Comparison of ENCODE assay signal across 8 cellular contexts in genomic region chr22:25398591-25399062, GRCh38.
DNase-seq lines count a peak whose midpoint lies in the region; ATAC-seq, FAIRE-seq and TF ChIP-seq lines count a peak whose summit lies in the region.
"Not testable (repeated sequence)": the region's sequence is repeated elsewhere in the genome, so short reads cannot be mapped to it uniquely, and the experiment has no call there.

No MANE protein-coding gene starts in this region.

- H3K4me3 Mint-ChIP-seq in activated CD4-positive, alpha-beta memory T cell treated with anti-CD3 and anti-CD28 coated beads, Interleukin-2, amount 10 ng/mL, durations not matched to agents 7 days and 5 days: not testable (repeated sequence)

- not testable (repeated sequence) for H3K36me3 ChIP-seq in OCI-LY3 (replicated peaks; ENCODE audit: low read depth, low read length); GM12878 (ENCODE audit: control insufficient read depth in 2 of 2, insufficient read depth in 2 of 2, low read length in 1 of 2)

- not testable (repeated sequence) for TF ChIP-seq POLR2A in GM12878 (IDR thresholded peaks at IDR 0.05; ENCODE audit: low read depth, low read length)

- not testable (repeated sequence) for H3K9me3 ChIP-seq in OCI-LY3 (ENCODE audit: insufficient read depth, low read length); GM12878 (replicated peaks; ENCODE audit: control insufficient read depth, insufficient read depth, low read length)

- not testable (repeated sequence) for H2AFZ ChIP-seq in OCI-LY3 (ENCODE audit: low read depth, low read length); GM12878 (ENCODE audit: control insufficient read depth, low read depth, low read length)

- RAD21 ChIA-PET in GM12878 (lab: Charles Lee; ENCODE audit: unreplicated experiment): not testable (repeated sequence)

- H3K27me3 ChIP-seq in OCI-LY3 (ENCODE audit: low read depth, low read length); GM12878 (replicated peaks in 1 of 2; ENCODE audit: control insufficient read depth in 2 of 2, insufficient read depth in 2 of 2, low read length in 1 of 2): not testable (repeated sequence)

- SMC1A ChIA-PET in GM12878 (lab: Charles Lee; ENCODE audit: uncharacterized antibody, unreplicated experiment): not testable (repeated sequence)

- H3K27ac ChIP-seq in OCI-LY3 (ENCODE audit: low read length): not testable (repeated sequence)
- 0 out of 2 replicates have a peak overlapping the region, but pooled peaks have one; percentile 3 for H3K27ac ChIP-seq in GM12878 (ENCODE audit: control insufficient read depth, insufficient read depth)

- peak; percentile 69 for DNase-seq in Caki2 (ENCODE audit: low read depth)
- peak; percentile 55 for DNase-seq in HT1080 (ENCODE audit: low read depth)
- DNase-seq in activated CD4-positive, alpha-beta memory T cell treated with anti-CD3 and anti-CD28 coated beads, Interleukin-2, amount 10 ng/mL, durations not matched to agents 7 days and 5 days: peak; percentile 38
- peak; percentile 79 for DNase-seq in GM12878 (ENCODE audit: low read depth, low spot score)
- peak; percentile 64 for DNase-seq in stimulated activated CD4-positive, alpha-beta T cell treated with anti-CD3 and anti-CD28 coated beads, Interleukin-15, amount 100 ng/mL, for 24 hours

- peaks cover 98% of the 10 kb centered on the region for H3K79me2 ChIP-seq in OCI-LY3 (ENCODE audit: low read length)
- H3K79me2 ChIP-seq in GM12878 (ENCODE audit: control insufficient read depth, insufficient read depth, low read length): peaks cover 69% of the 10 kb centered on the region

- BruUV-seq in GM12878 (replicated peaks; lab: Mats Ljungman, UMichigan): not testable (repeated sequence)

- in situ Hi-C loops in Caki2 (cut with HindIII; ENCODE audit: low pct_unique_long_range_greater_than_20kb, low sequenced_read_pairs); GM12878 (cut with MboI): not testable (repeated sequence)

- ATAC-seq in GM18868 (IDR thresholded peaks at IDR 0.05; ENCODE audit: unreplicated experiment) (peak; percentile 80), HG02678 (IDR thresholded peaks at IDR 0.05; ENCODE audit: unreplicated experiment) (peak; percentile 63), GM12878 (peak; percentile 80)

- H3K9me3 Mint-ChIP-seq in activated CD4-positive, alpha-beta memory T cell treated with anti-CD3 and anti-CD28 coated beads, Interleukin-2, amount 10 ng/mL, durations not matched to agents 7 days and 5 days: not testable (repeated sequence)

- peaks cover 41% of the 10 kb centered on the region for H3K4me1 Mint-ChIP-seq in activated CD4-positive, alpha-beta memory T cell treated with anti-CD3 and anti-CD28 coated beads, Interleukin-2, amount 10 ng/mL, durations not matched to agents 7 days and 5 days

- intact Hi-C loops in GM12878 (cut with micrococcal nuclease; ENCODE audit: unreplicated experiment): loop anchor here (2.0 kb wide), 1 partner anchor 36 kb away; no protein-coding TSS in a partner anchor

- H3K36me3 Mint-ChIP-seq in activated CD4-positive, alpha-beta memory T cell treated with anti-CD3 and anti-CD28 coated beads, Interleukin-2, amount 10 ng/mL, durations not matched to agents 7 days and 5 days (ENCODE audit: low read depth): not testable (repeated sequence)

- not testable (repeated sequence) for H3K9ac ChIP-seq in OCI-LY3 (ENCODE audit: low read length); GM12878 (ENCODE audit: control insufficient read depth, insufficient read depth, low read length)

- CTCF ChIA-PET in activated CD4-positive, alpha-beta memory T cell treated with anti-CD3 and anti-CD28 coated beads, Interleukin-2, amount 10 ng/mL, durations not matched to agents 7 days and 5 days (lab: Charles Lee): not testable (repeated sequence)
- CTCF ChIA-PET in GM12878 (lab: Yijun Ruan, JAX): interaction anchor here (1.5 to 1.7 kb wide), 2 partner anchors 36 to 49 kb away, joined by 4 to 8 read pairs; no protein-coding TSS in a partner anchor

- TF ChIP-seq EP300 in GM12878 (IDR thresholded peaks at IDR 0.05; ENCODE audit: borderline replicate concordance in 1 of 2, control insufficient read depth in 1 of 2, low read depth in 2 of 2, low read length in 2 of 2): peak in 1 of 2 experiments; percentile 21; a peak in 1 of 4 replicates

- not testable (repeated sequence) for H3K27ac Mint-ChIP-seq in activated CD4-positive, alpha-beta memory T cell treated with anti-CD3 and anti-CD28 coated beads, Interleukin-2, amount 10 ng/mL, durations not matched to agents 7 days and 5 days

- 0% methylated on average over 6 of the region's 6 CpGs for WGBS in GM12878 (ENCODE audit: insufficient coverage, insufficient replicate concordance, low lambda C conversion rate, missing lambda C conversion rate)

- not testable (repeated sequence) for H3K27me3 Mint-ChIP-seq in activated CD4-positive, alpha-beta memory T cell treated with anti-CD3 and anti-CD28 coated beads, Interleukin-2, amount 10 ng/mL, durations not matched to agents 7 days and 5 days

- peaks cover 41% of the 10 kb centered on the region for H3K4me1 ChIP-seq in OCI-LY3 (ENCODE audit: low read length)
- peaks cover 49% of the 10 kb centered on the region for H3K4me1 ChIP-seq in GM12878 (ENCODE audit: control insufficient read depth, insufficient read depth, low read length)

- 0 out of 2 replicates have a peak, but pooled peaks have one; percentile 26 for TF ChIP-seq RAD21 in GM12878 (IDR thresholded peaks at IDR 0.05; ENCODE audit: insufficient read depth, low read depth, low read length)

- peak; percentile 31 for FAIRE-seq in GM12878 (lab: Jason Lieb, UNC)

- H3K4me2 ChIP-seq in OCI-LY3 (ENCODE audit: low read length) (peak overlapping the region; percentile 37), GM12878 (ENCODE audit: control insufficient read depth, insufficient read depth) (peak overlapping the region; percentile 36)

- not testable (repeated sequence) for TF ChIP-seq CTCF in OCI-LY3 (IDR thresholded peaks at IDR 0.05; ENCODE audit: low read depth, low read length)
- peak in 1 of 3 experiments; percentile 11; a peak in 1 of 6 replicates for TF ChIP-seq CTCF in GM12878 (IDR thresholded peaks at IDR 0.05 in 2 of 3, conservative IDR thresholded peaks at IDR 0.05 in 1 of 3; ENCODE audit: control insufficient read depth in 2 of 3, extremely low read depth in 1 of 3, insufficient read depth in 1 of 3, low read depth in 3 of 3, low read length in 3 of 3)

- H3K4me3 ChIP-seq in OCI-LY3 (ENCODE audit: low read length) (peak overlapping the region; percentile 4; the same call in 1 of the 2 replicates), GM12878 (peak overlapping the region; percentile 40)

- H4K20me1 ChIP-seq in OCI-LY3 (ENCODE audit: insufficient read depth, low read length): peaks cover 89% of the 10 kb centered on the region
- not testable (repeated sequence) for H4K20me1 ChIP-seq in GM12878 (ENCODE audit: control insufficient read depth, insufficient read depth)

- POLR2A ChIA-PET in activated CD4-positive, alpha-beta memory T cell treated with anti-CD3 and anti-CD28 coated beads, Interleukin-2, amount 10 ng/mL, durations not matched to agents 7 days and 5 days (lab: Charles Lee); GM12878 (lab: Charles Lee): not testable (repeated sequence)

TF ChIP-seq in GM12878, 131 proteins besides CTCF, POLR2A, EP300 and RAD21 (continues in another document):
- TF ChIP-seq JUND (IDR thresholded peaks at IDR 0.05; ENCODE audit: low read depth, low read length) (peak; percentile 24; the same call in 1 of the 2 replicates), ZNF217 (IDR thresholded peaks at IDR 0.05) (peak; percentile 99), BCL3 (IDR thresholded peaks at IDR 0.05; ENCODE audit: borderline replicate concordance, insufficient read depth, low read depth, low read length, poor library complexity, severe bottlenecking) (peak; percentile 38), GATAD2B (conservative IDR thresholded peaks at IDR 0.05; ENCODE audit: low read depth) (0 out of 2 replicates have a peak, but pooled peaks have one; percentile 53), DPF2 (IDR thresholded peaks at IDR 0.05) (peak; percentile 91; the same call in 1 of the 2 replicates), ATF7 (IDR thresholded peaks at IDR 0.05; ENCODE audit: low read depth) (peak; percentile 81), YY1 (IDR thresholded peaks at IDR 0.05; ENCODE audit: low read depth, low read length) (peak; percentile 66; the same call in 1 of the 2 replicates), NR2F1 (conservative IDR thresholded peaks at IDR 0.05) (peak; percentile 89), JUNB (IDR thresholded peaks at IDR 0.05) (peak; percentile 93), PAX5 (IDR thresholded peaks at IDR 0.05; ENCODE audit: borderline replicate concordance, low read depth, low read length) (peak; percentile 77; the same call in 1 of the 2 replicates), ZSCAN29 (IDR thresholded peaks at IDR 0.05) (0 out of 2 replicates have a peak, but pooled peaks have one; percentile 24), MYB (IDR thresholded peaks at IDR 0.05; ENCODE audit: borderline replicate concordance, low read depth, low read length) (0 out of 2 replicates have a peak, but pooled peaks have one; percentile 21), BACH1 (IDR thresholded peaks at IDR 0.05; ENCODE audit: borderline replicate concordance) (peak; percentile 36; the same call in 1 of the 2 replicates)
- TF ChIP-seq, protein P1, sequence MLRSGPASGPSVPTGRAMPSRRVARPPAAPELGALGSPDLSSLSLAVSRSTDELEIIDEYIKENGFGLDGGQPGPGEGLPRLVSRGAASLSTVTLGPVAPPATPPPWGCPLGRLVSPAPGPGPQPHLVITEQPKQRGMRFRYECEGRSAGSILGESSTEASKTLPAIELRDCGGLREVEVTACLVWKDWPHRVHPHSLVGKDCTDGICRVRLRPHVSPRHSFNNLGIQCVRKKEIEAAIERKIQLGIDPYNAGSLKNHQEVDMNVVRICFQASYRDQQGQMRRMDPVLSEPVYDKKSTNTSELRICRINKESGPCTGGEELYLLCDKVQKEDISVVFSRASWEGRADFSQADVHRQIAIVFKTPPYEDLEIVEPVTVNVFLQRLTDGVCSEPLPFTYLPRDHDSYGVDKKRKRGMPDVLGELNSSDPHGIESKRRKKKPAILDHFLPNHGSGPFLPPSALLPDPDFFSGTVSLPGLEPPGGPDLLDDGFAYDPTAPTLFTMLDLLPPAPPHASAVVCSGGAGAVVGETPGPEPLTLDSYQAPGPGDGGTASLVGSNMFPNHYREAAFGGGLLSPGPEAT (IDR thresholded peaks at IDR 0.05; ENCODE audit: low read depth): peak; percentile 61
